2 cellular contexts compared by ENCODE assay signal in the genomic region with DNA sequence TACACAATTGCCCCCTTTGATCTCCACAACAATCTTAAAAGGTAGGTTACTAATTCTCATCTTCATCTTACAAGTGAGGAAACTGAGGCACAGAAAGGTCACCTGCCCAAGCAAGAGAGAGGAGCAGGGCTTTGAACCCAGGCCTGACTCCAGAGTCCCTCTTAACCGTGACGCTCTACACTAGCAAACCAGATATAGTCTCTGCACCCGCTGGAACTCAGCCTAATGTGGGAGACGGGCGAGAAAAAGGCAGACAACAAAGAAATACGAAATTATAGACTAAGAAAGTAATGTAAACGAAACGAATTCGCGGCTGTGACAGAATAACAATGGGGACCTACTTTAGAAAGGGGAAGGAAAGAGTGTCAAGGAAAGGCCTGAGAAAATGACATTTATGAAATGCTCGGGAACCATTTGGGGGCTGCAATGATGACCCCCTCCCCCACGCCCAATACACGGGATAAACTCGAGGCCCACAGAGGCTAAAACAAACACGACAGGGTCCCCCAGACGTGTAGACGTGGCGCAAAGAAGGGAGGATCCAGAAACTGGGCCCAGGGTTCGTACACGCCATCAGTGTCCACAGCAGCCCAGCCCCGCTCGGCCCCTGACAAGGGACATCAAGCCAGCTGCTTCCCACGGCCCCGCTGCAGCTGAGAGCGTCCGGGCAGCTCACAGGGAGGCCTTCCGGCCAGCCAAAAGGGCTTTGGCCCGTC.
TF ChIP-seq lines count a peak whose summit lies in the region.

No MANE protein-coding gene starts in this region.

TF ChIP-seq in HCT116, 20 proteins besides CTCF, POLR2A, EP300 and RAD21 (continued from another document):
- TF ChIP-seq, protein P1, sequence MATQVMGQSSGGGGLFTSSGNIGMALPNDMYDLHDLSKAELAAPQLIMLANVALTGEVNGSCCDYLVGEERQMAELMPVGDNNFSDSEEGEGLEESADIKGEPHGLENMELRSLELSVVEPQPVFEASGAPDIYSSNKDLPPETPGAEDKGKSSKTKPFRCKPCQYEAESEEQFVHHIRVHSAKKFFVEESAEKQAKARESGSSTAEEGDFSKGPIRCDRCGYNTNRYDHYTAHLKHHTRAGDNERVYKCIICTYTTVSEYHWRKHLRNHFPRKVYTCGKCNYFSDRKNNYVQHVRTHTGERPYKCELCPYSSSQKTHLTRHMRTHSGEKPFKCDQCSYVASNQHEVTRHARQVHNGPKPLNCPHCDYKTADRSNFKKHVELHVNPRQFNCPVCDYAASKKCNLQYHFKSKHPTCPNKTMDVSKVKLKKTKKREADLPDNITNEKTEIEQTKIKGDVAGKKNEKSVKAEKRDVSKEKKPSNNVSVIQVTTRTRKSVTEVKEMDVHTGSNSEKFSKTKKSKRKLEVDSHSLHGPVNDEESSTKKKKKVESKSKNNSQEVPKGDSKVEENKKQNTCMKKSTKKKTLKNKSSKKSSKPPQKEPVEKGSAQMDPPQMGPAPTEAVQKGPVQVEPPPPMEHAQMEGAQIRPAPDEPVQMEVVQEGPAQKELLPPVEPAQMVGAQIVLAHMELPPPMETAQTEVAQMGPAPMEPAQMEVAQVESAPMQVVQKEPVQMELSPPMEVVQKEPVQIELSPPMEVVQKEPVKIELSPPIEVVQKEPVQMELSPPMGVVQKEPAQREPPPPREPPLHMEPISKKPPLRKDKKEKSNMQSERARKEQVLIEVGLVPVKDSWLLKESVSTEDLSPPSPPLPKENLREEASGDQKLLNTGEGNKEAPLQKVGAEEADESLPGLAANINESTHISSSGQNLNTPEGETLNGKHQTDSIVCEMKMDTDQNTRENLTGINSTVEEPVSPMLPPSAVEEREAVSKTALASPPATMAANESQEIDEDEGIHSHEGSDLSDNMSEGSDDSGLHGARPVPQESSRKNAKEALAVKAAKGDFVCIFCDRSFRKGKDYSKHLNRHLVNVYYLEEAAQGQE (IDR thresholded peaks at IDR 0.05; ENCODE audit: low read depth), result no peak
- TF ChIP-seq SIN3A (IDR thresholded peaks at IDR 0.05; ENCODE audit: low read depth), result no peak
- TF ChIP-seq JUND (IDR thresholded peaks at IDR 0.05), result no peak
- no peak for TF ChIP-seq EZH2 (IDR thresholded peaks at IDR 0.05)
- no peak for TF ChIP-seq POLR2AphosphoS5 (IDR thresholded peaks at IDR 0.05; ENCODE audit: low read depth, low read length)
- TF ChIP-seq SRF (IDR thresholded peaks at IDR 0.05; ENCODE audit: low read depth), result no peak
- TF ChIP-seq, protein P2, sequence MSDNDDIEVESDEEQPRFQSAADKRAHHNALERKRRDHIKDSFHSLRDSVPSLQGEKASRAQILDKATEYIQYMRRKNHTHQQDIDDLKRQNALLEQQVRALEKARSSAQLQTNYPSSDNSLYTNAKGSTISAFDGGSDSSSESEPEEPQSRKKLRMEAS (IDR thresholded peaks at IDR 0.05), result no peak
- TF ChIP-seq, protein P3, sequence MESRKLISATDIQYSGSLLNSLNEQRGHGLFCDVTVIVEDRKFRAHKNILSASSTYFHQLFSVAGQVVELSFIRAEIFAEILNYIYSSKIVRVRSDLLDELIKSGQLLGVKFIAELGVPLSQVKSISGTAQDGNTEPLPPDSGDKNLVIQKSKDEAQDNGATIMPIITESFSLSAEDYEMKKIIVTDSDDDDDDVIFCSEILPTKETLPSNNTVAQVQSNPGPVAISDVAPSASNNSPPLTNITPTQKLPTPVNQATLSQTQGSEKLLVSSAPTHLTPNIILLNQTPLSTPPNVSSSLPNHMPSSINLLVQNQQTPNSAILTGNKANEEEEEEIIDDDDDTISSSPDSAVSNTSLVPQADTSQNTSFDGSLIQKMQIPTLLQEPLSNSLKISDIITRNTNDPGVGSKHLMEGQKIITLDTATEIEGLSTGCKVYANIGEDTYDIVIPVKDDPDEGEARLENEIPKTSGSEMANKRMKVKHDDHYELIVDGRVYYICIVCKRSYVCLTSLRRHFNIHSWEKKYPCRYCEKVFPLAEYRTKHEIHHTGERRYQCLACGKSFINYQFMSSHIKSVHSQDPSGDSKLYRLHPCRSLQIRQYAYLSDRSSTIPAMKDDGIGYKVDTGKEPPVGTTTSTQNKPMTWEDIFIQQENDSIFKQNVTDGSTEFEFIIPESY (IDR thresholded peaks at IDR 0.05; ENCODE audit: extremely low read depth, insufficient replicate concordance, low read length), result no peak
- TF ChIP-seq ZNF274 (IDR thresholded peaks at IDR 0.05; ENCODE audit: low read depth, low read length), result no peak
- no peak for TF ChIP-seq CBX3 (IDR thresholded peaks at IDR 0.05; ENCODE audit: low read depth)

TF ChIP-seq in liver, 16 proteins besides CTCF, POLR2A, EP300 and RAD21 (continued from another document):
- TF ChIP-seq, protein P1 (IDR thresholded peaks at IDR 0.05), result no peak
- TF ChIP-seq, protein P2 (IDR thresholded peaks at IDR 0.05), result no peak
- TF ChIP-seq EGR1 (IDR thresholded peaks at IDR 0.05; ENCODE audit: low read depth in 2 of 2) (no peak), RXRA (IDR thresholded peaks at IDR 0.05) (no peak), GABPA (IDR thresholded peaks at IDR 0.05 in 1 of 2, conservative IDR thresholded peaks at IDR 0.05 in 1 of 2) (no peak), YY1 (IDR thresholded peaks at IDR 0.05) (no peak), NR2F2 (IDR thresholded peaks at IDR 0.05) (no peak)
